ENCODE assay signal across 13 cellular contexts in genomic region chr14:76995279-76996035, GRCh38. TPM values are rescaled to one million over a fixed set of nuclear protein-coding genes. Genes with fewer than 3 reads are reported as not detected.
DNase-seq lines count a peak whose midpoint lies in the region; ATAC-seq and TF ChIP-seq lines count a peak whose summit lies in the region.
"Had no signal": no experiment of that assay in that cellular context is flagged by ENCODE, and none has a peak within 500 bp of the region (broad histone marks: within the 10 kb centered on the region; RNA-seq: fewer than 3 reads in every experiment).

No MANE protein-coding gene starts in this region.

- H3K27ac Mint-ChIP-seq in activated naive CD4-positive, alpha-beta T cell treated with anti-CD3 and anti-CD28 coated beads, Interleukin-2, amount 10 ng/mL, durations not matched to agents 7 days and 5 days: no peak overlapping the region
- H3K27ac Mint-ChIP-seq in activated naive CD8-positive, alpha-beta T cell treated with anti-CD3 and anti-CD28 coated beads, Interleukin-2, amount 10 ng/mL, durations not matched to agents 7 days and 5 days: peak overlapping the region; percentile 14
- H3K27ac Mint-ChIP-seq in neural crest cell (ENCODE audit: unreplicated experiment) (peak overlapping the region; percentile 9), type B pancreatic cell (peak overlapping the region; percentile 63)

- H3K36me3 Mint-ChIP-seq in activated naive CD4-positive, alpha-beta T cell treated with anti-CD3 and anti-CD28 coated beads, Interleukin-2, amount 10 ng/mL, durations not matched to agents 7 days and 5 days: no peaks in the 10 kb centered on the region
- no peaks in the 10 kb centered on the region for H3K36me3 Mint-ChIP-seq in activated naive CD8-positive, alpha-beta T cell treated with anti-CD3 and anti-CD28 coated beads, Interleukin-2, amount 10 ng/mL, durations not matched to agents 7 days and 5 days
- H3K36me3 Mint-ChIP-seq in neural crest cell (ENCODE audit: low read depth) (no peaks in the 10 kb centered on the region), type B pancreatic cell (no peaks in the 10 kb centered on the region)

- CTCF ChIA-PET in activated naive CD4-positive, alpha-beta T cell treated with anti-CD3 and anti-CD28 coated beads, Interleukin-2, amount 10 ng/mL, durations not matched to agents 7 days and 5 days (lab: Charles Lee): interaction anchor here (0.8 kb wide), 1 partner anchor 59 kb away, joined by 3 read pairs; no protein-coding TSS in a partner anchor

- H3K4me3 Mint-ChIP-seq in activated naive CD4-positive, alpha-beta T cell treated with anti-CD3 and anti-CD28 coated beads, Interleukin-2, amount 10 ng/mL, durations not matched to agents 7 days and 5 days: no peak overlapping the region
- H3K4me3 Mint-ChIP-seq in activated naive CD8-positive, alpha-beta T cell treated with anti-CD3 and anti-CD28 coated beads, Interleukin-2, amount 10 ng/mL, durations not matched to agents 7 days and 5 days: no peak overlapping the region
- no peak overlapping the region for H3K4me3 Mint-ChIP-seq in neural crest cell
- H3K4me3 Mint-ChIP-seq in type B pancreatic cell: no peak overlapping the region

- no peak for ATAC-seq in activated naive CD8-positive, alpha-beta T cell treated with anti-CD3 and anti-CD28 coated beads, Interleukin-2, amount 10 ng/mL, durations not matched to agents 7 days and 5 days (ENCODE audit: low read depth)
- ATAC-seq in GM21723 (IDR thresholded peaks at IDR 0.05; ENCODE audit: unreplicated experiment) (no peak), Right ventricle myocardium inferior (no peak)
- ATAC-seq: lower lobe of right lung had no signal

- peak; percentile 22 for DNase-seq in activated naive CD4-positive, alpha-beta T cell treated with anti-CD3 and anti-CD28 coated beads, Interleukin-2, amount 50 U/mL, for 16 hours
- no peak for DNase-seq in activated naive CD4-positive, alpha-beta T cell treated with anti-CD3 and anti-CD28 coated beads, Interleukin-2, amount 10 ng/mL, durations not matched to agents 7 days and 5 days
- no peak for DNase-seq in activated naive CD8-positive, alpha-beta T cell treated with anti-CD3 and anti-CD28 coated beads, Interleukin-2, amount 10 ng/mL, durations not matched to agents 7 days and 5 days
- DNase-seq in neural crest cell (ENCODE audit: low read depth, low spot score) (no peak), type B pancreatic cell (ENCODE audit: extremely low spot score, unreplicated experiment) (no peak), Right ventricle myocardium inferior (ENCODE audit: missing footprints) (no peak), DMS53 treated with DMSO at 0.1 percent for 48 hours (lab: John Stamatoyannopoulos, UW; ENCODE audit: unreplicated experiment) (no peak)
- DNase-seq: activated gamma-delta T cell, hippocampal formation, lower lobe of right lung, NCI-H1105 treated with DMSO at 0.1 percent for 48 hours, WERI-Rb-1 had no signal

- intact Hi-C loops in Right ventricle myocardium inferior (cut with DNase I): no loop called here

- no peaks in the 10 kb centered on the region for H3K9me3 Mint-ChIP-seq in activated naive CD4-positive, alpha-beta T cell treated with anti-CD3 and anti-CD28 coated beads, Interleukin-2, amount 10 ng/mL, durations not matched to agents 7 days and 5 days
- H3K9me3 Mint-ChIP-seq in activated naive CD8-positive, alpha-beta T cell treated with anti-CD3 and anti-CD28 coated beads, Interleukin-2, amount 10 ng/mL, durations not matched to agents 7 days and 5 days: no peaks in the 10 kb centered on the region
- H3K9me3 Mint-ChIP-seq in neural crest cell (no peaks in the 10 kb centered on the region), type B pancreatic cell (no peaks in the 10 kb centered on the region)

- POLR2A ChIA-PET in activated naive CD8-positive, alpha-beta T cell treated with anti-CD3 and anti-CD28 coated beads, Interleukin-2, amount 10 ng/mL, durations not matched to agents 7 days and 5 days (lab: Charles Lee): interaction anchor here (0.8 to 1.5 kb wide), 2 partner anchors 17 to 27 kb away, joined by 3 to 6 read pairs; no protein-coding TSS in a partner anchor

- peaks cover 34% of the 10 kb centered on the region for H3K27me3 Mint-ChIP-seq in activated naive CD4-positive, alpha-beta T cell treated with anti-CD3 and anti-CD28 coated beads, Interleukin-2, amount 10 ng/mL, durations not matched to agents 7 days and 5 days
- no peaks in the 10 kb centered on the region for H3K27me3 Mint-ChIP-seq in activated naive CD8-positive, alpha-beta T cell treated with anti-CD3 and anti-CD28 coated beads, Interleukin-2, amount 10 ng/mL, durations not matched to agents 7 days and 5 days
- H3K27me3 Mint-ChIP-seq in neural crest cell (ENCODE audit: low read depth) (no peaks in the 10 kb centered on the region), type B pancreatic cell (no peaks in the 10 kb centered on the region)

- peaks cover 18% of the 10 kb centered on the region for H3K4me1 Mint-ChIP-seq in activated naive CD4-positive, alpha-beta T cell treated with anti-CD3 and anti-CD28 coated beads, Interleukin-2, amount 10 ng/mL, durations not matched to agents 7 days and 5 days
- peaks cover 10% of the 10 kb centered on the region for H3K4me1 Mint-ChIP-seq in activated naive CD8-positive, alpha-beta T cell treated with anti-CD3 and anti-CD28 coated beads, Interleukin-2, amount 10 ng/mL, durations not matched to agents 7 days and 5 days
- H3K4me1 Mint-ChIP-seq in neural crest cell: peaks cover 16% of the 10 kb centered on the region
- peaks cover 34% of the 10 kb centered on the region for H3K4me1 Mint-ChIP-seq in type B pancreatic cell (ENCODE audit: unreplicated experiment)

- TF ChIP-seq CTCF in neural crest cell (conservative IDR thresholded peaks at IDR 0.05) (no peak), type B pancreatic cell (conservative IDR thresholded peaks at IDR 0.05) (no peak)

RNA-seq across cellular contexts. Expression of gene IRF2BPL, which starts 33.1 kb away (rescaled TPM):
- total RNA-seq in activated naive CD8-positive, alpha-beta T cell treated with anti-CD3 and anti-CD28 coated beads, Interleukin-2, amount 10 ng/mL, durations not matched to agents 7 days and 5 days: 10 to 100 TPM; 38.5 to 41.0 TPM
- total RNA-seq in neural crest cell: 42.6 and 43.6 TPM in 2 replicates
- 59.7 and 116 TPM in 2 replicates for total RNA-seq in type B pancreatic cell (ENCODE audit: low replicate concordance)
- total RNA-seq in Right ventricle myocardium inferior: 41.1 TPM
